ENCODE assay signal across 24 cellular contexts in genomic region chr1:245197121-245197520, GRCh38. TPM values are rescaled to one million over a fixed set of nuclear protein-coding genes. Genes with fewer than 3 reads are reported as not detected.
DNase-seq lines count a peak whose midpoint lies in the region; ATAC-seq and TF ChIP-seq lines count a peak whose summit lies in the region.
"Had no signal": no experiment of that assay in that cellular context is flagged by ENCODE, and none has a peak within 500 bp of the region (broad histone marks: within the 10 kb centered on the region; RNA-seq: fewer than 3 reads in every experiment).

No MANE protein-coding gene starts in this region.

- no peak for TF ChIP-seq CTCF in nephron (IDR thresholded peaks at IDR 0.05; ENCODE audit: unreplicated experiment in 3 of 3)

- peak; percentile 19 for DNase-seq in DMS79 treated with DMSO at 0.1 percent for 48 hours (lab: John Stamatoyannopoulos, UW)
- no peak for DNase-seq in DMS79 (lab: John Stamatoyannopoulos, UW)
- no peak for DNase-seq in GM23248
- peak; percentile 79 for DNase-seq in NCI-H524 treated with DMSO at 0.1 percent for 48 hours (lab: John Stamatoyannopoulos, UW)
- DNase-seq in NCI-H2171 treated with DMSO at 0.1 percent for 48 hours (lab: John Stamatoyannopoulos, UW): no peak
- DNase-seq: CD4-positive, alpha-beta T cell; COR-L47; DMS153; GDM1; GOT3; NCI-H146; NCI-H2029; NCI-H2171; NCI-H446 treated with DMSO at 0.1 percent for 48 hours; NCI-H748 treated with DMSO at 0.1 percent for 48 hours; Peyer's patch had no signal

- no peaks in the 10 kb centered on the region for H3K9me3 ChIP-seq in GM23248 (ENCODE audit: low read depth)
- H3K9me3 ChIP-seq: BLaER1, Peyer's patch had no signal

- H3K4me3 Mint-ChIP-seq in nephron: no peak overlapping the region
- H3K4me3 Mint-ChIP-seq: CD4-positive, alpha-beta T cell had no signal

- peaks cover 25% of the 10 kb centered on the region for H3K27me3 Mint-ChIP-seq in nephron (ENCODE audit: low read depth)

- H3F3A ChIP-seq in GM23248 (ENCODE audit: insufficient read depth): peaks cover 15% of the 10 kb centered on the region

- H3K4me1 Mint-ChIP-seq in nephron: peaks cover 51% of the 10 kb centered on the region

- in situ Hi-C loops in GM23248 (cut with MboI): no loop called here

- peak overlapping the region; percentile 70 for H2AFZ ChIP-seq in GM23248

- H3K27ac Mint-ChIP-seq in nephron: peak overlapping the region in 2 of 3 experiments; percentile 74 to 86
- H3K27ac Mint-ChIP-seq: CD4-positive, alpha-beta T cell had no signal

- no peaks in the 10 kb centered on the region for H3K27me3 ChIP-seq in GM23248 (replicated peaks; ENCODE audit: insufficient read depth)
- H3K27me3 ChIP-seq: BLaER1, Peyer's patch had no signal

- peaks cover 2% of the 10 kb centered on the region for H3K9me3 Mint-ChIP-seq in nephron
- H3K9me3 Mint-ChIP-seq: CD4-positive, alpha-beta T cell had no signal

- no peaks in the 10 kb centered on the region for H4K20me1 ChIP-seq in GM23248 (ENCODE audit: insufficient read depth)
- H4K20me1 ChIP-seq: BLaER1 had no signal

- peak overlapping the region; percentile 53 for H3K27ac ChIP-seq in GM23248
- H3K27ac ChIP-seq: 22Rv1, BLaER1, Peyer's patch had no signal

- peaks cover 41% of the 10 kb centered on the region for H3K36me3 Mint-ChIP-seq in nephron (ENCODE audit: low read depth)

- no peak for ATAC-seq in HG03565 (IDR thresholded peaks at IDR 0.05; ENCODE audit: unreplicated experiment)
- no peak for ATAC-seq in HG02973 (IDR thresholded peaks at IDR 0.05; ENCODE audit: unreplicated experiment)
- ATAC-seq: HCT116 had no signal

- no peaks in the 10 kb centered on the region for H3K36me3 ChIP-seq in GM23248 (ENCODE audit: low read depth)
- H3K36me3 ChIP-seq: BLaER1, Peyer's patch had no signal

- peak overlapping the region; percentile 73 for H3K9ac ChIP-seq in GM23248
- H3K9ac ChIP-seq: BLaER1 had no signal

- H3K9me2 ChIP-seq in GM23248 (ENCODE audit: insufficient read depth): no peaks in the 10 kb centered on the region

- peak overlapping the region; percentile 80 for H3K4me2 ChIP-seq in GM23248 (ENCODE audit: unreplicated experiment)

- H3K4me3 ChIP-seq in GM23248: peak overlapping the region; percentile 67
- H3K4me3 ChIP-seq: BLaER1, Peyer's patch had no signal

- H3K4me1 ChIP-seq in GM23248 (ENCODE audit: insufficient read depth): peaks cover 22% of the 10 kb centered on the region
- H3K4me1 ChIP-seq: Peyer's patch had no signal

- 0 out of 2 replicates have a peak, but pooled peaks cover 10% of the 10 kb centered on the region for H3K79me2 ChIP-seq in GM23248 (ENCODE audit: insufficient read depth)

- WGBS in GM23248 (ENCODE audit: low coverage in 1 of 2, low lambda C conversion rate in 2 of 2, missing lambda C conversion rate in 2 of 2), 2 experiments: 62 to 63% methylated on average over 3 of the region's 3 CpGs

RNA-seq across cellular contexts. Expression of gene KIF26B, which starts 42.3 kb away (rescaled TPM):
- 7.8 and 8.0 TPM in 2 replicates for total RNA-seq in GM23248 (2014; rRNA removed; shearing (Covaris generic))
- polyA plus RNA-seq in GM23248 (2016; fragmentation: Nextera tagmentation; extraction: Ambion mirVana): 2.4 and 2.5 TPM in 2 replicates
- total RNA-seq: OCI-LY7; T-helper 1 cell treated with Interleukin-12 subunit alpha and Interleukin-12 subunit beta and Interleukin-4 antibody, amounts not matched to agents 30 ng/mL and 1 ng/mL, for 36 hours had no signal

Comparison
In these comparisons a context has a peak if more than half of its experiments do, and no peak if none do; other contexts are left out.
1. DNase-seq: peak in DMS79 treated with DMSO at 0.1 percent for 48 hours (single experiment) and NCI-H524 treated with DMSO at 0.1 percent for 48 hours (single experiment); none in DMS79 (single experiment), GM23248 (single experiment) and NCI-H2171 treated with DMSO at 0.1 percent for 48 hours (single experiment).